12 cellular contexts compared by ENCODE assay signal in the genomic region with DNA sequence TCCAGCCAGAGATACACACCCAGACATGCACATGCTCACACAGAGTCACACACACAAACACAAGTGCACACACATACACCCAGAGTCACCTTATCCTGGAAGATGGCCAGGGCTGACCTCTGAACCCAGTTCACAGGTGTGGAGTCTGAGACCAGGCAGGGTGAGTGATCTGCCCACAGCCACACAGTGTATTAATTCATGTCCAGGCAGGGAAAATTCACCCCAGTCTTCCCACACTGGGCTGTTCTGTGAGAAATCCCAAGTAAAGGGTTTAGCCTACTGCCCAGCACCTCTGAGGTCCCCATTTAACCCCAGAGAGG. TPM values are rescaled to one million over a fixed set of nuclear protein-coding genes. Genes with fewer than 3 reads are reported as not detected.
A peak's percentile ranks its signal among the peaks of the same experiment; 100 is the strongest.
DNase-seq lines count a peak whose midpoint lies in the region; ATAC-seq and TF ChIP-seq lines count a peak whose summit lies in the region.
"Had no signal": no experiment of that assay in that cellular context is flagged by ENCODE, and none has a peak within 500 bp of the region (broad histone marks: within the 10 kb centered on the region; RNA-seq: fewer than 3 reads in every experiment).

No MANE protein-coding gene starts in this region.

- no peaks in the 10 kb centered on the region for H3K36me3 ChIP-seq in breast epithelium
- H3K36me3 ChIP-seq: BE2C had no signal

- H3K27me3 Mint-ChIP-seq in MCF 10A (ENCODE audit: insufficient read depth, unreplicated experiment) (no peaks in the 10 kb centered on the region), T-helper 17 cell (no peaks in the 10 kb centered on the region)

- H3K4me1 ChIP-seq in breast epithelium: no peaks in the 10 kb centered on the region
- H3K4me1 ChIP-seq: BE2C had no signal

- no peak for ATAC-seq in T-helper 17 cell
- ATAC-seq in HG02642 (IDR thresholded peaks at IDR 0.05; ENCODE audit: poor library complexity, unreplicated experiment): no peak

- H3K27ac ChIP-seq in breast epithelium (no peak overlapping the region), substantia nigra (ENCODE audit: low read depth, low read length, poor library complexity, severe bottlenecking) (peak overlapping the region; percentile 49)

- POLR2A ChIA-PET in MCF 10A (lab: Yijun Ruan, JAX): interaction anchor here (1.4 to 2.0 kb wide), 2 partner anchors 16 to 19 kb away, joined by 4 to 12 read pairs; no protein-coding TSS in a partner anchor

- H3K4me1 Mint-ChIP-seq in MCF 10A (ENCODE audit: insufficient read depth, unreplicated experiment): peaks cover 15% of the 10 kb centered on the region
- peaks cover 72% of the 10 kb centered on the region for H3K4me1 Mint-ChIP-seq in T-helper 17 cell

- no peaks in the 10 kb centered on the region for H3K9me3 ChIP-seq in breast epithelium
- no peaks in the 10 kb centered on the region for H3K9me3 ChIP-seq in T-helper 17 cell (ENCODE audit: control insufficient read depth, low read length, poor library complexity, severe bottlenecking)
- H3K9me3 ChIP-seq: BE2C had no signal

- H3K4me3 Mint-ChIP-seq in MCF 10A (ENCODE audit: unreplicated experiment) (no peak overlapping the region), T-helper 17 cell (peak overlapping the region; percentile 97)
- H3K4me3 Mint-ChIP-seq: neural crest cell had no signal

- DNase-seq in MCF 10A (ENCODE audit: unreplicated experiment) (no peak), breast epithelium (ENCODE audit: low spot score in 2 of 2) (no peak), T-helper 17 cell (no peak), foreskin fibroblast (peak in 1 of 2 donors; percentile 46), substantia nigra (lab: John Stamatoyannopoulos, UW) (no peak), 8988T (no peak)
- no peak for DNase-seq in NK-92 treated with Interleukin-12 subunit alpha and Interleukin-12 subunit beta, amount 100 ng/mL, for 24 hours (lab: John Stamatoyannopoulos, UW)
- DNase-seq: NCI-H345; stimulated activated CD8-positive, alpha-beta memory T cell treated with anti-CD3 and anti-CD28 coated beads, Interleukin-4, amount 100 ng/mL, for 48 hours had no signal

- TF ChIP-seq POLR2A in breast epithelium (IDR thresholded peaks at IDR 0.05): no peak

- no peak for TF ChIP-seq CTCF in MCF 10A (IDR thresholded peaks at IDR 0.05; ENCODE audit: unreplicated experiment)
- no peak for TF ChIP-seq CTCF in breast epithelium (IDR thresholded peaks at IDR 0.05)
- no peak for TF ChIP-seq CTCF in foreskin fibroblast (IDR thresholded peaks at IDR 0.05; ENCODE audit: low read depth, low read length)

- no peak overlapping the region for H3K4me3 ChIP-seq in breast epithelium
- H3K4me3 ChIP-seq in foreskin fibroblast (ENCODE audit: low read depth in 1 of 2, low read length in 2 of 2): peak overlapping the region; percentile 13 to 67

- H3K36me3 Mint-ChIP-seq in MCF 10A (ENCODE audit: insufficient read depth, unreplicated experiment) (peaks cover 5% of the 10 kb centered on the region), T-helper 17 cell (ENCODE audit: low read depth) (peaks cover 5% of the 10 kb centered on the region)

- BruUV-seq in MCF 10A (replicated peaks; lab: Mats Ljungman, UMichigan): no TSS peak

- CTCF ChIA-PET in MCF 10A (lab: Yijun Ruan, JAX): no interaction called here

- intact Hi-C loops in MCF 10A (cut with micrococcal nuclease): no loop called here
- intact Hi-C loops in breast epithelium (cut with DNase I; ENCODE audit: low total_unique reads): no loop called here

- H3K27me3 ChIP-seq in breast epithelium: peaks cover 0 to 12% of the 10 kb centered on the region in 2 donors

- H3K9me3 Mint-ChIP-seq in MCF 10A (ENCODE audit: unreplicated experiment): no peaks in the 10 kb centered on the region
- H3K9me3 Mint-ChIP-seq: neural crest cell had no signal

- H3K27ac Mint-ChIP-seq in MCF 10A (ENCODE audit: low read depth, unreplicated experiment) (peak overlapping the region; percentile 1), T-helper 17 cell (peak overlapping the region; percentile 97)

RNA-seq across cellular contexts. Expression of gene POU2F2, which starts 2.0 kb away (rescaled TPM):
- total RNA-seq in MCF 10A (2022) (0.49 and 0.70 TPM in 2 replicates), breast epithelium (1 to 10 TPM; 1.2 to 2.9 (median 1.6) TPM), T-helper 17 cell (10 to 100 TPM; 24.5 to 42.7 TPM)

RNA-seq across cellular contexts. Expression of gene ZNF574, which starts 54.2 kb away (rescaled TPM):
- 12.2 and 13.5 TPM in 2 replicates for total RNA-seq in MCF 10A (2022)
- 10 to 100 TPM; 13.8 to 19.2 (median 15.1) TPM for total RNA-seq in breast epithelium
- 10 to 100 TPM; 23.1 to 23.6 TPM for total RNA-seq in T-helper 17 cell

Comparison
In these comparisons a context has a peak if more than half of its experiments do, and no peak if none do; other contexts are left out.
1. H3K4me3 ChIP-seq: peak in foreskin fibroblast (2 of 2); none in breast epithelium (0 of 3).
2. RNA of gene POU2F2, which starts 2.0 kb away (total RNA-seq): 24.5 to 42.7 TPM in T-helper 17 cell; 1.2 to 2.9 TPM in breast epithelium and 0.49 to 0.70 TPM in MCF 10A; every median in the first group is over 4 times any median in the second.